In genomic region chr6:11810039-11810541, GRCh38 we compare ENCODE assay signal across 7 cellular contexts. TPM values are rescaled to one million over a fixed set of nuclear protein-coding genes. Genes with fewer than 3 reads are reported as not detected.
DNase-seq lines count a peak whose midpoint lies in the region; TF ChIP-seq lines count a peak whose summit lies in the region.

No MANE protein-coding gene starts in this region.

- H3K36me3 ChIP-seq in thyroid gland: no peaks in the 10 kb centered on the region

- DNase-seq in HUDEP-2 (lab: John Stamatoyannopoulos, UW; ENCODE audit: unreplicated experiment in 76 of 76) (peak in 55 of 76 experiments; percentile 4 to 67 (median 29)), astrocyte of the spinal cord (ENCODE audit: low read depth, low spot score) (peak; percentile 78), iPS-NIHi11 (ENCODE audit: low spot score) (peak; percentile 48), thyroid gland (peak; percentile 95 to 97), SKM-1 (lab: John Stamatoyannopoulos, UW; ENCODE audit: unreplicated experiment) (no peak), NCI-H187 treated with DMSO at 0.1 percent for 48 hours (lab: John Stamatoyannopoulos, UW) (no peak), GM19238 (ENCODE audit: insufficient read length, low spot score) (no peak)

- H3K4me3 ChIP-seq in astrocyte of the spinal cord (ENCODE audit: low read depth, low read length) (no peak overlapping the region), thyroid gland (replicated peaks in 1 of 3) (no peak overlapping the region)

- no peak for TF ChIP-seq POLR2A in thyroid gland (IDR thresholded peaks at IDR 0.05)

- peaks cover 29 to 39% of the 10 kb centered on the region in 2 donors for H3K4me1 ChIP-seq in thyroid gland

- TF ChIP-seq CTCF in astrocyte of the spinal cord (IDR thresholded peaks at IDR 0.05; ENCODE audit: low read depth, low read length): no peak
- no peak for TF ChIP-seq CTCF in thyroid gland (IDR thresholded peaks at IDR 0.05)

- WGBS in thyroid gland, 2 donors: 9 to 25% methylated on average over 1 of the region's 1 CpG

- no peaks in the 10 kb centered on the region for H3K27me3 ChIP-seq in thyroid gland

- in situ Hi-C loops in astrocyte of the spinal cord (cut with HindIII; ENCODE audit: low sequenced_read_pairs): no loop called here

- intact Hi-C loops in thyroid gland (cut with DNase I): no loop called here

- H3K27ac ChIP-seq in thyroid gland: peak overlapping the region; percentile 58 to 92 (median 73)

- H3K9me3 ChIP-seq in thyroid gland: no peaks in the 10 kb centered on the region

RNA-seq across cellular contexts. Expression of gene ADTRP, which starts 31.5 kb away (rescaled TPM):
- 1 to 10 TPM in 1 of 4 donors, under 1 TPM in 1, not detected in 2; 0.40 to 3.5 TPM for total RNA-seq in thyroid gland

Comparison
In these comparisons a context has a peak if more than half of its experiments do, and no peak if none do; other contexts are left out.
1. DNase-seq: peak in HUDEP-2 (55 of 76), astrocyte of the spinal cord (single experiment), iPS-NIHi11 (single experiment) and thyroid gland (2 of 2); none in SKM-1 (single experiment), NCI-H187 treated with DMSO at 0.1 percent for 48 hours (single experiment) and GM19238 (single experiment).